ENCODE assay signal across 16 cellular contexts in the genomic region with DNA sequence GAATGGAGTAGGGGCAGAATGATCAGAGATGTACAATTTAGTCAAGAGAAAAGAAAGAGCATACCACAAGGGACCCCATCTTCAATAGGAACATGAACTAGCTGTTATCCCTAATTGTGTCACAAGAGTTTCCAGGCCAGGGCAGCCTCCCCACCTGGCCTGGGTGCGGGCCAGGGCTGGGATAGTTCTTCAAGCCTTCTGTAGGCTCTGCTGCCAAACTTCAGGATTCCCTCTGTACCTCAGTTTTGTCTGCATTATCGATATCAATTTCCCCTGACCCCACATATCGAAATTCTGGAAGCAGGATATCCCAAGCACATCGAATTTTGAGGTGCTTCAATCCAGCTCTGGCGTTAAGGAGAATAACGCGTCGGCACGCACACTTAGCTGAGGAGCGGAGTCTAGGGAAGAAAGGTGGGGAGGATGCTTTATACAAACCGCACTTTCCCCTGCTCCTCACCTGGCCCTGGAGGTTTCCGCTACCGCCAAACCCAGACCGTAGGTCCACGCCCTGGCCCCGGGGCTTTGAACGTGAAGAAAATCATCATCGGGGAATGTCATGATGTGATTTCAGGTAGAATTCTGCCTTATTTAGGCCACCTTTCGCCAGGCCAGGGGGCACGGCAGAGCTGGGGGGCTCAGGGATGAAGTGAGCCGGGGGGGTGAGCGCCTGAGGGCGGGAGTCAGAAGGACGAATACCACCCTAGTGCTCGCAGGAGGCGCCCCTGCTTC. TPM values are rescaled to one million over a fixed set of nuclear protein-coding genes. Genes with fewer than 3 reads are reported as not detected.
DNase-seq lines count a peak whose midpoint lies in the region; ATAC-seq and TF ChIP-seq lines count a peak whose summit lies in the region.
"Had no signal": no experiment of that assay in that cellular context is flagged by ENCODE, and none has a peak within 500 bp of the region (broad histone marks: within the 10 kb centered on the region; RNA-seq: fewer than 3 reads in every experiment).

No MANE protein-coding gene starts in this region.

- no peak overlapping the region for H3K9ac ChIP-seq in endodermal cell (ENCODE audit: extremely low read depth, low read length, poor library complexity, severe bottlenecking)
- no peak overlapping the region for H3K9ac ChIP-seq in mesenchymal stem cell (ENCODE audit: low read length)

- H3K27me3 Mint-ChIP-seq in endodermal cell (ENCODE audit: insufficient read depth): peaks cover 100% of the 10 kb centered on the region
- peaks cover 98% of the 10 kb centered on the region for H3K27me3 Mint-ChIP-seq in osteocyte (ENCODE audit: unreplicated experiment)

- peak overlapping the region; percentile 46 for H3K4me3 Mint-ChIP-seq in endodermal cell
- no peak overlapping the region for H3K4me3 Mint-ChIP-seq in osteocyte (ENCODE audit: unreplicated experiment)

- H3K4me1 ChIP-seq in endodermal cell (ENCODE audit: control insufficient read depth, insufficient read depth, low read length): peaks cover 10% of the 10 kb centered on the region
- peaks cover 31% of the 10 kb centered on the region for H3K4me1 ChIP-seq in mesenchymal stem cell (ENCODE audit: control insufficient read depth, insufficient read depth, low read depth, low read length)
- H3K4me1 ChIP-seq in left lung: peaks cover 8 to 54% of the 10 kb centered on the region in 2 donors
- peaks cover 23% of the 10 kb centered on the region for H3K4me1 ChIP-seq in suprapubic skin
- H3K4me1 ChIP-seq: Caco-2, SJSA1 had no signal

- peaks cover 11% of the 10 kb centered on the region for H3K36me3 Mint-ChIP-seq in endodermal cell (ENCODE audit: low read depth)
- H3K36me3 Mint-ChIP-seq in osteocyte (ENCODE audit: unreplicated experiment): no peaks in the 10 kb centered on the region

- peaks cover 11% of the 10 kb centered on the region for H3K79me1 ChIP-seq in mesenchymal stem cell (replicated peaks; ENCODE audit: low read length, poor library complexity, severe bottlenecking)

- no peak overlapping the region for H2BK5ac ChIP-seq in mesenchymal stem cell (ENCODE audit: low read depth, low read length, poor library complexity, severe bottlenecking)

- no peak overlapping the region for H3K23ac ChIP-seq in mesenchymal stem cell (ENCODE audit: low read length in 2 of 2)

- H4K91ac ChIP-seq in mesenchymal stem cell (ENCODE audit: low read length): no peak overlapping the region

- intact Hi-C loops in left lung (cut with DNase I): no loop called here

- H4K8ac ChIP-seq in mesenchymal stem cell (ENCODE audit: low read length): no peak overlapping the region

- no peak for TF ChIP-seq EP300 in suprapubic skin (IDR thresholded peaks at IDR 0.05)

- H2BK120ac ChIP-seq in mesenchymal stem cell (ENCODE audit: low read depth, low read length): no peak overlapping the region

- peak overlapping the region; percentile 33 for H2AK5ac ChIP-seq in mesenchymal stem cell (ENCODE audit: low read length, severe bottlenecking)

- no peak overlapping the region for H3K14ac ChIP-seq in mesenchymal stem cell (ENCODE audit: low read length in 2 of 2)

- 28 to 30% methylated on average over 12 to 26 of the region's 26 CpGs for WGBS in endodermal cell (ENCODE audit: insufficient coverage in 1 of 2, insufficient read length in 1 of 2), 2 experiments
- WGBS in mesenchymal stem cell: 62% methylated on average over 20 of the region's 26 CpGs
- 74% methylated on average over 26 of the region's 26 CpGs for WGBS in suprapubic skin

- no peak overlapping the region for H2AFZ ChIP-seq in mesenchymal stem cell (ENCODE audit: low read depth, low read length)

- no peaks in the 10 kb centered on the region for H3K36me3 ChIP-seq in endodermal cell (ENCODE audit: control insufficient read depth, insufficient read depth, low read length)
- H3K36me3 ChIP-seq in mesenchymal stem cell (ENCODE audit: control insufficient read depth in 1 of 2, insufficient read depth in 2 of 2, low read depth in 1 of 2, low read length in 2 of 2): peaks cover 35 to 45% of the 10 kb centered on the region in 2 experiments
- H3K36me3 ChIP-seq in left lung: peaks cover 0 to 47% of the 10 kb centered on the region in 2 donors
- peaks cover 14% of the 10 kb centered on the region for H3K36me3 ChIP-seq in suprapubic skin

- H3K9me3 ChIP-seq in endodermal cell (ENCODE audit: control insufficient read depth, low read length) (no peaks in the 10 kb centered on the region), mesenchymal stem cell (ENCODE audit: control insufficient read depth, low read length) (peaks cover 8% of the 10 kb centered on the region), left lung (no peaks in the 10 kb centered on the region), suprapubic skin (no peaks in the 10 kb centered on the region)
- H3K9me3 ChIP-seq: Caco-2, Peyer's patch, SJSA1 had no signal

- DNase-seq in GM13977 (ENCODE audit: low spot score): peak; percentile 14
- DNase-seq in endodermal cell: no peak
- no peak for DNase-seq in mesenchymal stem cell
- DNase-seq in hippocampal formation (lab: John Stamatoyannopoulos, UW): no peak
- DNase-seq in left lung: no peak
- DNase-seq in suprapubic skin (ENCODE audit: low spot score in 2 of 2): no peak
- no peak for DNase-seq in osteocyte (ENCODE audit: extremely low spot score, unreplicated experiment)
- DNase-seq: Caco-2; DMS79; NCI-H1092 treated with DMSO at 0.1 percent for 48 hours; NCI-H2081; NCI-H2171 treated with DMSO at 0.1 percent for 48 hours; NCI-H446; NK-92 treated with Interleukin-12 subunit alpha and Interleukin-12 subunit beta, amount 100 ng/mL, for 24 hours; Peyer's patch had no signal

- peak overlapping the region; percentile 64 to 66 for H2BK12ac ChIP-seq in mesenchymal stem cell (ENCODE audit: low read length in 2 of 2)

- H3K27ac Mint-ChIP-seq in endodermal cell (no peak overlapping the region), osteocyte (ENCODE audit: unreplicated experiment) (no peak overlapping the region)

- H2BK15ac ChIP-seq in mesenchymal stem cell (ENCODE audit: low read depth, poor library complexity, severe bottlenecking): no peak overlapping the region

- H3K4ac ChIP-seq in mesenchymal stem cell (ENCODE audit: low read depth in 1 of 2, low read length in 2 of 2): peak overlapping the region; percentile 10 to 19

- TF ChIP-seq CTCF in GM13977 (IDR thresholded peaks at IDR 0.05; ENCODE audit: extremely low read depth, insufficient read depth, missing control alignments): no peak
- TF ChIP-seq CTCF in endodermal cell (conservative IDR thresholded peaks at IDR 0.05): no peak
- TF ChIP-seq CTCF in left lung (IDR thresholded peaks at IDR 0.05): no peak
- no peak for TF ChIP-seq CTCF in suprapubic skin (IDR thresholded peaks at IDR 0.05)
- no peak for TF ChIP-seq CTCF in osteocyte (IDR thresholded peaks at IDR 0.05)

- H3K27ac ChIP-seq in endodermal cell (ENCODE audit: low read depth, low read length): no peak overlapping the region
- H3K27ac ChIP-seq in mesenchymal stem cell (ENCODE audit: low read length, poor library complexity, severe bottlenecking): no peak overlapping the region
- H3K27ac ChIP-seq in left lung: no peak overlapping the region
- H3K27ac ChIP-seq in suprapubic skin: no peak overlapping the region
- H3K27ac ChIP-seq: SJSA1 had no signal

- H3K18ac ChIP-seq in mesenchymal stem cell (ENCODE audit: low read depth in 1 of 2, low read length in 2 of 2): peak overlapping the region in 1 of 2 experiments; percentile 85

- TF ChIP-seq POLR2A in suprapubic skin (IDR thresholded peaks at IDR 0.05): no peak

- peaks cover 100% of the 10 kb centered on the region for H3K27me3 ChIP-seq in endodermal cell (ENCODE audit: control insufficient read depth, insufficient read depth, low read length, poor library complexity, severe bottlenecking)
- H3K27me3 ChIP-seq in mesenchymal stem cell (ENCODE audit: control insufficient read depth in 1 of 2, insufficient read depth in 1 of 2, low read length in 2 of 2): peaks cover 5 to 55% of the 10 kb centered on the region in 2 experiments
- H3K27me3 ChIP-seq in left lung: peaks cover 20 to 57% of the 10 kb centered on the region in 2 donors
- peaks cover 97% of the 10 kb centered on the region for H3K27me3 ChIP-seq in suprapubic skin
- H3K27me3 ChIP-seq: Peyer's patch, SJSA1 had no signal

- ATAC-seq in left lung: no peak

- in situ Hi-C loops in GM13977 (cut with MboI; ENCODE audit: low pct_unique_long_range_greater_than_20kb, low sequenced_read_pairs, unreplicated experiment): no loop called here

- H3K4me3 ChIP-seq in endodermal cell (ENCODE audit: low read length): no peak overlapping the region
- no peak overlapping the region for H3K4me3 ChIP-seq in mesenchymal stem cell (ENCODE audit: insufficient read depth in 1 of 2, low read depth in 1 of 2, low read length in 2 of 2)
- no peak overlapping the region for H3K4me3 ChIP-seq in left lung
- H3K4me3 ChIP-seq in suprapubic skin: no peak overlapping the region
- H3K4me3 ChIP-seq: SJSA1 had no signal

- no peak overlapping the region for H3K4me2 ChIP-seq in mesenchymal stem cell (ENCODE audit: low read length, poor library complexity, severe bottlenecking)

- H3K9me3 Mint-ChIP-seq in endodermal cell: peaks cover 4% of the 10 kb centered on the region
- H3K9me3 Mint-ChIP-seq in osteocyte (ENCODE audit: unreplicated experiment): no peaks in the 10 kb centered on the region

- peaks cover 53% of the 10 kb centered on the region for H3K4me1 Mint-ChIP-seq in endodermal cell
- peaks cover 20% of the 10 kb centered on the region for H3K4me1 Mint-ChIP-seq in osteocyte (ENCODE audit: unreplicated experiment)

RNA-seq across cellular contexts. Expression of a gene that starts 7.4 kb away (rescaled TPM):
- 1 to 10 TPM; 2.9 to 5.0 TPM for total RNA-seq in endodermal cell
- polyA plus RNA-seq in endodermal cell (2013, experiment 1 of 2): 2.0 TPM
- polyA plus RNA-seq in endodermal cell (2013, experiment 2 of 2): 3.5 TPM
- 37.2 TPM for polyA plus RNA-seq in mesenchymal stem cell (2013, experiment 1 of 2)
- polyA plus RNA-seq in mesenchymal stem cell (2013, experiment 2 of 2): 35.9 TPM
- total RNA-seq in left lung: 10 to 100 TPM; 15.4 to 22.6 TPM
- 10 to 100 TPM in 1 of 4 donors, 1 to 10 TPM in 3; 1.9 to 11.1 (median 3.5) TPM for total RNA-seq in suprapubic skin
- 0.54 and 1.5 TPM in 2 replicates for total RNA-seq in osteocyte
- total RNA-seq: Caco-2 had no signal
